ENCODE assay signal across 1 cellular context in the genomic region with DNA sequence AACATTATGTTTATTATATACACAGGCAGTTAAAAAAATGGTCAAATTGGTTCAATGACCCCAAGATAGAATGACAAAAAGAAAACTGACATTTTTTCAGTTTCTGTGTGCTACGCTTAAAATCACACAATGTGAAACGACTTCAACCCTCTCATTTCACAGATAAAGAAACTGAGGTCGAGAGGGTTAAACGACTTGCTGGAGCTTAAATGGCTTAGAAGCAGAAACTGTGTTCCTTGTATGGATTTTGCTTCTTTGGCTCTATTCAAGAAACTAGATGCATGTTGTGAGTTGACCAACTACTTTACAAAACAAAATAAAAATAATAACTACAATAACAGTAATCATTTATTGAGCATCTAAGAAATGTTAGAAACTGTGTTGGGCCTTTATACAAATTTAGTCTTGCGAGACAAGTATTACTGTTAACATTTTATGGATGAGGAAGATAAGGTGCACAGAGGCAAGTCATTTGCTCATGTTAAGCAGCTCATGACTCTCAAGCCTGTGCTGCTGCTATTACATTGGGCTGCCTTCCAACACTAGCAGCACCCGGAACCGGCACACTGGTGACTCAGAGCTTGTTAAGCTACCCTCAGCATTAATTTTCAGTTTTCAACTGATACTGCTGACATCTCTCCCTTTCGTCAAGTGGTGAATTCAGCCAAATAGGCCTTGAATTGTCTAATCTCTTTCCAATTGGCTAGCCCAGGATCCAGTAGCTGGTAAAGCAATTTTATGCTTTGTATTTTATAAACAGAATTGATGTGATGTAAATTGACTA.
TF ChIP-seq lines count a peak whose summit lies in the region.

No MANE protein-coding gene starts in this region.

TF ChIP-seq in SK-N-SH, 30 proteins besides CTCF, POLR2A, EP300 and RAD21 (continued from another document):
- TF ChIP-seq PBX3 (IDR thresholded peaks at IDR 0.05) (peak; percentile 94), RXRA (IDR thresholded peaks at IDR 0.05; ENCODE audit: borderline replicate concordance, low read depth) (no peak), TEAD4 (IDR thresholded peaks at IDR 0.05; ENCODE audit: borderline replicate concordance, insufficient read depth) (peak; percentile 18; the same call in 1 of the 2 replicates), NRF1 (IDR thresholded peaks at IDR 0.05; ENCODE audit: low read depth, low read length) (no peak)
- TF ChIP-seq, protein P1, sequence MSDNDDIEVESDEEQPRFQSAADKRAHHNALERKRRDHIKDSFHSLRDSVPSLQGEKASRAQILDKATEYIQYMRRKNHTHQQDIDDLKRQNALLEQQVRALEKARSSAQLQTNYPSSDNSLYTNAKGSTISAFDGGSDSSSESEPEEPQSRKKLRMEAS (IDR thresholded peaks at IDR 0.05; ENCODE audit: low read depth), result peak; percentile 73
- TF ChIP-seq, protein P2, sequence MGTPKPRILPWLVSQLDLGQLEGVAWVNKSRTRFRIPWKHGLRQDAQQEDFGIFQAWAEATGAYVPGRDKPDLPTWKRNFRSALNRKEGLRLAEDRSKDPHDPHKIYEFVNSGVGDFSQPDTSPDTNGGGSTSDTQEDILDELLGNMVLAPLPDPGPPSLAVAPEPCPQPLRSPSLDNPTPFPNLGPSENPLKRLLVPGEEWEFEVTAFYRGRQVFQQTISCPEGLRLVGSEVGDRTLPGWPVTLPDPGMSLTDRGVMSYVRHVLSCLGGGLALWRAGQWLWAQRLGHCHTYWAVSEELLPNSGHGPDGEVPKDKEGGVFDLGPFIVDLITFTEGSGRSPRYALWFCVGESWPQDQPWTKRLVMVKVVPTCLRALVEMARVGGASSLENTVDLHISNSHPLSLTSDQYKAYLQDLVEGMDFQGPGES (IDR thresholded peaks at IDR 0.05; ENCODE audit: low read depth, low read length), result no peak
